In the genomic region with DNA sequence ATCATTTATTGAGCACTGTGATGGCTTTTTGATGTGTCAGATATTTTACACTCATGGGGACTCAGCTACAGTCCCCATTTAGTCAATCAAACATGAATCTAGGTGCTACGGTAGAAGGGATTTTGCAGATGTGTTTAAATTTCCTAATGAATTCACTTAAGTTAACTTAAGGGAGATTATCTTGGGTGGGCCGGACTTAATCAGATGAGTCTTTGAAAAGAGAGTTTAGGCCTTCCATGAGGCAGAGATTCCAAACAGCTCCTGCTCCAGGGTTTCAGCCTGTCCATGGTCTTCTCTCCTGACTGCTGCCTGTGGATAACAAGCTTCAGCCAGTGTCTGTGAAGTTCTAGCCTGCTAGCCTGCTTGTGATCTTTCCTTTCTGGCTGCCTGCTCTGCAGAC, we compare ENCODE assay signal across 8 cellular contexts.
"Had no signal": no experiment of that assay in that cellular context is flagged by ENCODE, and none has a peak within 500 bp of the region (broad histone marks: within the 10 kb centered on the region; RNA-seq: fewer than 3 reads in every experiment).

No MANE protein-coding gene starts in this region.

- FAIRE-seq: G401.6, GM12878, GM12891, GM12892, GM18507, GM19239 had no signal

- DNase-seq: GDM1, GF-D8 had no signal

- ATAC-seq: GM12878 had no signal

- H3K4me3 ChIP-seq: GM12878 had no signal
